In the genomic region with DNA sequence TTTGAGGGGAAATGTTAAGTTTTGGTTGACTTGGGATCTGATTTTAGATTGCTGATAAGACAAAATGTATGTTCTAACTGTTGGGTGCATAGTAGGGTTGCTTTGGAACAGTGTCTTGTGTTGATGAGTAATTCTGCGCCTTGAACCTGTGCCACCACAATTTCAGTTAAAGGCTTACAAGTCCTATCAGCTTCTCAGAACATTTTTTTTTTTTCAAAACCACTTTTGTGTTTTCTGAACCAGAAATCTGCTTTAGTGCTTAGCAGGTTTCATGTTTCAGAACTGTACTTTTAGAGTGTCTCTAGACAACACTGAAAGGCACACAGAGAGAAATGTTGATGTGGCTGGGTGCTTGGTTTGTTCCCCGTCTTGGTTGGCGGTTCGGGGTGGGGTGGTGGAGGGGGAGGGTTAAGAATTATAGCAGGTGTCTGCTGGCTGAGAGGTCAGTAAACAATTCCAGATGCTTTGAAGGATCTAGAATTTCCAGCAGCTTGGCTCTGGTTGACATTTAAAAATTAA, we compare ENCODE assay signal across 9 cellular contexts.
DNase-seq lines count a peak whose midpoint lies in the region; ATAC-seq and TF ChIP-seq lines count a peak whose summit lies in the region.
"Had no signal": no experiment of that assay in that cellular context is flagged by ENCODE, and none has a peak within 500 bp of the region (broad histone marks: within the 10 kb centered on the region; RNA-seq: fewer than 3 reads in every experiment).

No MANE protein-coding gene starts in this region.

- no peaks in the 10 kb centered on the region for H3K27me3 ChIP-seq in parathyroid adenoma (ENCODE audit: control insufficient read depth, insufficient read depth, low read length)
- no peaks in the 10 kb centered on the region for H3K27me3 ChIP-seq in right atrium auricular region

- H3K9me3 ChIP-seq in parathyroid adenoma (ENCODE audit: control insufficient read depth, low read length): no peaks in the 10 kb centered on the region
- no peaks in the 10 kb centered on the region for H3K9me3 ChIP-seq in right atrium auricular region

- H3K4me3 ChIP-seq in parathyroid adenoma (ENCODE audit: low read depth, low read length) (no peak overlapping the region), right atrium auricular region (no peak overlapping the region)

- H3K36me3 ChIP-seq in parathyroid adenoma (ENCODE audit: control insufficient read depth, insufficient read depth, low read length) (no peaks in the 10 kb centered on the region), right atrium auricular region (no peaks in the 10 kb centered on the region)

- DNase-seq in stimulated activated CD4-positive, alpha-beta T cell treated with anti-CD3 and anti-CD28 coated beads, Interleukin-12 subunit alpha, Interleukin-12 subunit beta, amount 100 ng/mL, for 48 hours (ENCODE audit: low read depth in 2 of 3, low spot score in 1 of 3): peak in 2 of 3 donors; percentile 28 to 35
- DNase-seq in stimulated activated CD4-positive, alpha-beta T cell treated with anti-CD3 and anti-CD28 coated beads, Interleukin-2, amount 100 ng/mL, for 48 hours: no peak
- DNase-seq in Kasumi-1 (lab: John Stamatoyannopoulos, UW) (no peak), right atrium auricular region (ENCODE audit: low spot score) (no peak), EL (no peak)

- no peak overlapping the region for H3K4me2 ChIP-seq in parathyroid adenoma (ENCODE audit: low read length)

- peaks cover 52% of the 10 kb centered on the region for H3K4me1 Mint-ChIP-seq in T-helper 1 cell treated with Interleukin-12 subunit alpha and Interleukin-12 subunit beta and Interleukin-4 antibody, amounts not matched to agents 30 μg/mL and 1 μg/mL, for 36 hours (ENCODE audit: low read depth)

- peak overlapping the region; percentile 20 for H3K27ac ChIP-seq in parathyroid adenoma
- H3K27ac ChIP-seq in right atrium auricular region: no peak overlapping the region
- H3K27ac ChIP-seq: epithelial cell of prostate had no signal

- TF ChIP-seq CTCF in parathyroid adenoma (IDR thresholded peaks at IDR 0.05) (no peak), right atrium auricular region (IDR thresholded peaks at IDR 0.05) (no peak)

- peak overlapping the region; percentile 91 for H3K27ac Mint-ChIP-seq in T-helper 1 cell treated with Interleukin-12 subunit alpha and Interleukin-12 subunit beta and Interleukin-4 antibody, amounts not matched to agents 30 μg/mL and 1 μg/mL, for 36 hours

- no peak overlapping the region for H3K9ac ChIP-seq in parathyroid adenoma

- no peaks in the 10 kb centered on the region for H3K27me3 Mint-ChIP-seq in T-helper 1 cell treated with Interleukin-12 subunit alpha and Interleukin-12 subunit beta and Interleukin-4 antibody, amounts not matched to agents 30 μg/mL and 1 μg/mL, for 36 hours (ENCODE audit: low read depth)

- peaks cover 13% of the 10 kb centered on the region for H3K36me3 Mint-ChIP-seq in T-helper 1 cell treated with Interleukin-12 subunit alpha and Interleukin-12 subunit beta and Interleukin-4 antibody, amounts not matched to agents 30 μg/mL and 1 μg/mL, for 36 hours (ENCODE audit: low read depth)

- peak overlapping the region; percentile 72 for H2AFZ ChIP-seq in parathyroid adenoma

- peaks cover 10% of the 10 kb centered on the region for H3K4me1 ChIP-seq in parathyroid adenoma
- H3K4me1 ChIP-seq in right atrium auricular region: no peaks in the 10 kb centered on the region

- no peaks in the 10 kb centered on the region for H3K79me2 ChIP-seq in parathyroid adenoma

- H3K9me3 Mint-ChIP-seq in T-helper 1 cell treated with Interleukin-12 subunit alpha and Interleukin-12 subunit beta and Interleukin-4 antibody, amounts not matched to agents 30 μg/mL and 1 μg/mL, for 36 hours: no peaks in the 10 kb centered on the region

- peak; percentile 85 for ATAC-seq in HG03175 (IDR thresholded peaks at IDR 0.05; ENCODE audit: unreplicated experiment)

- peak overlapping the region; percentile 39 for H3K4me3 Mint-ChIP-seq in T-helper 1 cell treated with Interleukin-12 subunit alpha and Interleukin-12 subunit beta and Interleukin-4 antibody, amounts not matched to agents 30 μg/mL and 1 μg/mL, for 36 hours

Comparison
In these comparisons a context has a peak if more than half of its experiments do, and no peak if none do; other contexts are left out.
1. DNase-seq: peak in stimulated activated CD4-positive, alpha-beta T cell treated with anti-CD3 and anti-CD28 coated beads, Interleukin-12 subunit alpha, Interleukin-12 subunit beta, amount 100 ng/mL, for 48 hours (2 of 3); none in stimulated activated CD4-positive, alpha-beta T cell treated with anti-CD3 and anti-CD28 coated beads, Interleukin-2, amount 100 ng/mL, for 48 hours (0 of 2), Kasumi-1 (0 of 2), right atrium auricular region (single experiment) and EL (single experiment).